8 cellular contexts compared by ENCODE assay signal in the genomic region with DNA sequence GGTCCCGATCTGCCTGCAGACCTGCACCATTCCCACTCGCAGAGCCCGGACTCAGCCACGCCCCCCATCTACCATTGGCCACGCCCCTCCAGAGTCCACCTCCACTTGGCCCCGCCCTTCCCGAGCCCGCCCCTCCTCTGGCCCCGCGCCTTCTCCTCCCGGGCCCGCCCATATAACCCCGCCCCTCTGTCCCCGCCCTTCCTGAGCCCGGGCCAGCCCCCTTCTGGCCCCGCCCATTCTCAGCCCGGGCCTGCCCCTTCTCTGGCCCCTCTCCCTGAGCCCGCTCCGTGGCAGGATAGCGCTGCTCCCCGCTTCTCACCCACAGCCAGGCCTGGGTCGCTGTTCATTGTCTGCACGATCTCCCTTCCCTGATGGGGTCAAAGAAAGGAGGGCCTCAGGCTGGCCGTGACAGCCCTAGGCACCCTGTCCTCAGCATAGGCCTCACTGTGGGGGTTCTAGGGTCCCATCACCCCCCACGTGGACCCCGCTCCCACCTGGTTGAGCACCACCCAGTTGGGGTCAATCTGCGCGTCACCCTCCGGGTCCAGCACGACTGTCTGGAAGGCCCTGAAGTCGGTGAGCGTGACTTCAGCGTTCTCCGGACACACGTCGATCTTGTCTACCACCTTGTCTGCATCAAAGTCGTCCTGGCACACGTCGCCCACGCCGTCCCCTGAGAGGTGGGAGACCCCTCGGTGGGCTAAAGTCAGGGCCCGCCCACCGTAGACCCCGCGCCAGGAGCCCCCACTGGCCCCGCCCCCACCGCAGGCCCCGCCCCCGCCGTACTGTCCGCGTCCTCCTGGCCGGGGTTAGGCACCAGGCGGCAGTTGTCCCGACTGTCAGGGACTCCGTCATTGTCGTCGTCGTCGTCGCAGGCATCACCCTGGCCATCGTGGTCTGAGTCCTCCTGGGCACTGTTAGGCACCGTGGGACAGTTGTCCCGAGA. TPM values are rescaled to one million over a fixed set of nuclear protein-coding genes. Genes with fewer than 3 reads are reported as not detected.
DNase-seq lines count a peak whose midpoint lies in the region; ATAC-seq, FAIRE-seq and TF ChIP-seq lines count a peak whose summit lies in the region.

No MANE protein-coding gene starts in this region.

- no peak overlapping the region for H3K27ac ChIP-seq in duodenal mucosa (ENCODE audit: low read depth, low read length)

- H3K27me3 Mint-ChIP-seq in stimulated activated naive B cell treated with anti-CD40 and anti-IgM and Interleukin-4, amounts not matched to agents 10 μg/mL and 1 μg/mL and 100 μg/mL, for 72 hours: peaks cover 56 to 68% of the 10 kb centered on the region in 2 donors

- H3K4me1 Mint-ChIP-seq in stimulated activated naive B cell treated with anti-CD40 and anti-IgM and Interleukin-4, amounts not matched to agents 10 μg/mL and 1 μg/mL and 100 μg/mL, for 72 hours: peaks cover 39 to 58% of the 10 kb centered on the region in 2 donors

- peak overlapping the region; percentile 49 for H3K27ac Mint-ChIP-seq in stimulated activated naive B cell treated with anti-CD40 and anti-IgM and Interleukin-4, amounts not matched to agents 10 μg/mL and 1 μg/mL and 100 μg/mL, for 72 hours

- H3K27me3 ChIP-seq in duodenal mucosa (ENCODE audit: control insufficient read depth in 1 of 2, insufficient read depth in 2 of 2, low read length in 2 of 2): peaks cover 41 to 42% of the 10 kb centered on the region in 2 donors

- no peak for TF ChIP-seq POLR2A in GM12891 (IDR thresholded peaks at IDR 0.05; ENCODE audit: low read depth, low read length)

- DNase-seq in GM12891 (ENCODE audit: insufficient read length, low spot score) (peak; percentile 93), NCI-H2171 treated with DMSO at 0.1 percent for 48 hours (lab: John Stamatoyannopoulos, UW) (peak; percentile 40), mucosa of gallbladder (ENCODE audit: low spot score) (peak; percentile 53)
- DNase-seq in activated CD4-positive, alpha-beta T cell treated with anti-CD3 and anti-CD28 coated beads, Interleukin-2, amount 50 U/mL, for 48 hours: peak; percentile 83
- peak; percentile 27 for DNase-seq in stimulated activated naive B cell treated with anti-CD40 and anti-IgM and Interleukin-4, amounts not matched to agents 10 μg/mL and 1 μg/mL and 100 μg/mL, for 72 hours

- H3K9me3 Mint-ChIP-seq in stimulated activated naive B cell treated with anti-CD40 and anti-IgM and Interleukin-4, amounts not matched to agents 10 μg/mL and 1 μg/mL and 100 μg/mL, for 72 hours: peaks cover 0 to 1% of the 10 kb centered on the region in 2 donors

- H3K4me3 ChIP-seq in duodenal mucosa (ENCODE audit: low read depth in 1 of 2, low read length in 2 of 2): peak overlapping the region; percentile 25 to 51

- H3K9ac ChIP-seq in duodenal mucosa (ENCODE audit: low read depth in 1 of 2, low read length in 2 of 2): no peak overlapping the region

- H3K4me3 Mint-ChIP-seq in stimulated activated naive B cell treated with anti-CD40 and anti-IgM and Interleukin-4, amounts not matched to agents 10 μg/mL and 1 μg/mL and 100 μg/mL, for 72 hours: peak overlapping the region; percentile 44 to 56

- H3K36me3 ChIP-seq in duodenal mucosa (ENCODE audit: control insufficient read depth in 1 of 2, insufficient read depth in 2 of 2, low read length in 2 of 2): no peaks in the 10 kb centered on the region

- peaks cover 0 to 9% of the 10 kb centered on the region in 2 donors for H3K36me3 Mint-ChIP-seq in stimulated activated naive B cell treated with anti-CD40 and anti-IgM and Interleukin-4, amounts not matched to agents 10 μg/mL and 1 μg/mL and 100 μg/mL, for 72 hours

- no peaks in the 10 kb centered on the region for H3K9me3 ChIP-seq in duodenal mucosa (ENCODE audit: control insufficient read depth in 1 of 2, low read length in 2 of 2)

- FAIRE-seq in GM12891 (lab: Jason Lieb, UNC): no peak

- peak; percentile 55 to 62 for ATAC-seq in stimulated activated naive B cell treated with anti-CD40 and anti-IgM and Interleukin-4, amounts not matched to agents 10 μg/mL and 1 μg/mL and 100 μg/mL, for 72 hours (replicated peaks)
- ATAC-seq in HG03469 (IDR thresholded peaks at IDR 0.05; ENCODE audit: unreplicated experiment): no peak
- ATAC-seq in GM21825 (IDR thresholded peaks at IDR 0.05; ENCODE audit: unreplicated experiment): no peak

- H3K4me1 ChIP-seq in duodenal mucosa (ENCODE audit: control insufficient read depth in 1 of 2, insufficient read depth in 2 of 2, low read length in 2 of 2): peaks cover 0 to 14% of the 10 kb centered on the region in 2 donors

TF ChIP-seq in GM12891, 5 proteins besides CTCF, POLR2A, EP300 and RAD21:
- TF ChIP-seq SPI1 (IDR thresholded peaks at IDR 0.05; ENCODE audit: low read depth, low read length) (no peak), PAX5 (IDR thresholded peaks at IDR 0.05; ENCODE audit: insufficient read depth, low read length, severe bottlenecking) (no peak), POLR2AphosphoS5 (IDR thresholded peaks at IDR 0.05; ENCODE audit: low read depth, low read length) (no peak), POU2F2 (IDR thresholded peaks at IDR 0.05; ENCODE audit: low read depth, low read length) (no peak), TAF1 (IDR thresholded peaks at IDR 0.05; ENCODE audit: low read depth, low read length) (no peak)

RNA-seq across cellular contexts. Expression of a gene that starts 5.7 kb away (rescaled TPM):
- not detected for polyA plus RNA-seq in GM12891 (2012; ENCODE audit: low read depth, missing spikeins)
- 2.0 TPM for total RNA-seq in mucosa of gallbladder

RNA-seq across cellular contexts. Expression of a gene that starts 46.3 kb away (rescaled TPM):
- 25.1 TPM for polyA plus RNA-seq in GM12891 (2012; ENCODE audit: low read depth, missing spikeins)
- 117 TPM for total RNA-seq in mucosa of gallbladder

Comparison
In these comparisons a context has a peak if more than half of its experiments do, and no peak if none do; other contexts are left out.
1. DNase-seq: peak in every context shown above with its lines; median percentile 93 in GM12891; 83 in activated CD4-positive, alpha-beta T cell treated with anti-CD3 and anti-CD28 coated beads, Interleukin-2, amount 50 U/mL, for 48 hours; 53 in mucosa of gallbladder; 40 in NCI-H2171 treated with DMSO at 0.1 percent for 48 hours; 27 in stimulated activated naive B cell treated with anti-CD40 and anti-IgM and Interleukin-4, amounts not matched to agents 10 μg/mL and 1 μg/mL and 100 μg/mL, for 72 hours.
2. ATAC-seq: peak in stimulated activated naive B cell treated with anti-CD40 and anti-IgM and Interleukin-4, amounts not matched to agents 10 μg/mL and 1 μg/mL and 100 μg/mL, for 72 hours (2 of 2); none in HG03469 (single experiment) and GM21825 (single experiment).